1 cellular context compared by ENCODE assay signal in the genomic region with DNA sequence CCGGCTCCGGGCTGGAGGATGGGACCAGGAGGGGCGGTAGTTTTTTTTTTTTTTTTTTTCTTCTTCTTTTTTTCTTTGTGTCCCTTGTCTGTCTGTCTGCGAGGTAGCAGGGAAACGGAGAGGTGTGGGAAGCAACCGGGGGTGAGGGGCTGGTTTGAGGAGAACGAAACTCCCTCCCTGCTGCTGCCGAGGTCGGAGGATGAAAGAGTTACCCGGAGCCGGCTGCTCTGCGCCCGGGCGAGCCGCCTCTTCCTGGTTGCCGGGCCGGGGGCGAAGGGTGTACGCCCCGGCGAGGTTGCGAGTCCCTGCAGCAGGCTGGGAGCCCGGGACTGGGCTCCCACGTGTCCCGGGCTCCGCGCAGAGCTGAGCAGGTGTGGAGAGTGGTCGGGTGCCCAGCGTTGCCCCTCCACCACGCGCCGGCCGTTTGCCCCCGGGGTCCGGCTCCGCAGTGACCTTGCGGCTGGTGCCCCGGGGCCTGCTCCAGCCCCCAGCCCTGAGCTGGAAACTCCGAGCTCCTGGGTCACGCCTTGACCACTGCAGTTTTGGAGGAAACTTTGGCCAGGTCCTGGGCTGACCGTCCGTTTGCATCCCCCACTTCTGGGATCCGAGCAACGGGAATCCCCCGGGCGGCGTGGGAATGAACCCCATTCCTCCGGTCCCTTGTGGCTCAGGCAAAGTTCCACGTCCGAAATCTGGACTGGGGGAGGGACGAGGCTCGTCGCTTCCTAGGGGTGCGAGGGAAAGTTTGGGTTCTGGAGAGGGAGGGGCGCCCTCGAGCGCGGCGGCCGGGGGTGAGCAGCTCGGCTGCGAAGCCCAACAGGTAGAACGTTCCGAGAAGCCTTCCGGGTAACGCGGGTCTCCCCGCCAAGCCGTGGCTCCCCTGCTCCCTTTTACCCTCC.
TF ChIP-seq lines count a peak whose summit lies in the region.

No MANE protein-coding gene starts in this region.

TF ChIP-seq in K562, 482 proteins besides CTCF, POLR2A, EP300 and RAD21 (continued from another document and continues in another):
- TF ChIP-seq, protein P1, sequence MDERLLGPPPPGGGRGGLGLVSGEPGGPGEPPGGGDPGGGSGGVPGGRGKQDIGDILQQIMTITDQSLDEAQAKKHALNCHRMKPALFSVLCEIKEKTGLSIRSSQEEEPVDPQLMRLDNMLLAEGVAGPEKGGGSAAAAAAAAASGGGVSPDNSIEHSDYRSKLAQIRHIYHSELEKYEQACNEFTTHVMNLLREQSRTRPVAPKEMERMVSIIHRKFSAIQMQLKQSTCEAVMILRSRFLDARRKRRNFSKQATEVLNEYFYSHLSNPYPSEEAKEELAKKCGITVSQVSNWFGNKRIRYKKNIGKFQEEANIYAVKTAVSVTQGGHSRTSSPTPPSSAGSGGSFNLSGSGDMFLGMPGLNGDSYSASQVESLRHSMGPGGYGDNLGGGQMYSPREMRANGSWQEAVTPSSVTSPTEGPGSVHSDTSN (CRISPR knock-in tag; IDR thresholded peaks at IDR 0.05; ENCODE audit: low read depth): no peak
- TF ChIP-seq, protein P1 (tag; conservative IDR thresholded peaks at IDR 0.05; ENCODE audit: low read depth): no peak
- TF ChIP-seq NONO (IDR thresholded peaks at IDR 0.05; ENCODE audit: low read depth in 2 of 2, low read length in 1 of 2) (0 out of 4 replicates have a peak, but pooled peaks of 1 of the 2 experiments have one; percentile 22), ZSCAN29 (IDR thresholded peaks at IDR 0.05) (no peak), FOXK2 (conservative IDR thresholded peaks at IDR 0.05 in 1 of 2, IDR thresholded peaks at IDR 0.05 in 1 of 2; ENCODE audit: low read depth in 2 of 2) (no peak), ARHGAP35 (IDR thresholded peaks at IDR 0.05; ENCODE audit: partially characterized antibody) (no peak), EP400 (IDR thresholded peaks at IDR 0.05) (0 out of 2 replicates have a peak, but pooled peaks have one; percentile 36), ZBED1 (IDR thresholded peaks at IDR 0.05) (no peak), ZZZ3 (IDR thresholded peaks at IDR 0.05) (no peak), GATA2 (CRISPR knock-in tag; IDR thresholded peaks at IDR 0.05) (no peak), MYC (IDR thresholded peaks at IDR 0.05; ENCODE audit: low read depth, low read length) (no peak), MYC (CRISPR knock-in tag; IDR thresholded peaks at IDR 0.05; ENCODE audit: borderline replicate concordance, low read depth) (no peak), KAT7 (CRISPR knock-in tag; IDR thresholded peaks at IDR 0.05; ENCODE audit: borderline replicate concordance) (peak; percentile 80; the same call in 1 of the 2 replicates), ZNF239 (CRISPR knock-in tag; IDR thresholded peaks at IDR 0.05) (no peak), SUPT5H (IDR thresholded peaks at IDR 0.05) (no peak; the same call in 1 of the 2 replicates), PRPF4 (IDR thresholded peaks at IDR 0.05; ENCODE audit: insufficient read depth, low read depth, low read length, poor library complexity, severe bottlenecking) (no peak), POLR2AphosphoS5 (IDR thresholded peaks at IDR 0.05; ENCODE audit: control insufficient read depth, insufficient read depth, low read depth, low read length) (no peak), PURB (CRISPR knock-in tag; IDR thresholded peaks at IDR 0.05; ENCODE audit: low read depth) (no peak), TCF3 (CRISPR knock-in tag; IDR thresholded peaks at IDR 0.05) (no peak), FOXP1 (CRISPR knock-in tag; IDR thresholded peaks at IDR 0.05) (no peak), MTA3 (IDR thresholded peaks at IDR 0.05; ENCODE audit: borderline replicate concordance) (no peak), RFX1 (IDR thresholded peaks at IDR 0.05) (no peak), BCL6 (CRISPR knock-in tag; IDR thresholded peaks at IDR 0.05) (no peak), MECOM (CRISPR knock-in tag; IDR thresholded peaks at IDR 0.05) (no peak), CCNT2 (IDR thresholded peaks at IDR 0.05; ENCODE audit: borderline replicate concordance, extremely low read depth, insufficient read length, low read depth, low read length) (peak; percentile 80), ZNF311 (CRISPR knock-in tag; IDR thresholded peaks at IDR 0.05) (no peak), CBX3 (IDR thresholded peaks at IDR 0.05; ENCODE audit: borderline replicate concordance in 1 of 2, low read length in 2 of 2) (no peak), PHF21A (IDR thresholded peaks at IDR 0.05; ENCODE audit: borderline replicate concordance, low read depth) (no peak), POLR3G (IDR thresholded peaks at IDR 0.05; ENCODE audit: extremely low read depth, insufficient read length, insufficient replicate concordance) (no peak), ZNF79 (CRISPR knock-in tag; IDR thresholded peaks at IDR 0.05; ENCODE audit: low read depth) (no peak), TAL1 (IDR thresholded peaks at IDR 0.05) (no peak), ZNF77 (CRISPR knock-in tag; IDR thresholded peaks at IDR 0.05) (no peak)
- TF ChIP-seq, protein P2, sequence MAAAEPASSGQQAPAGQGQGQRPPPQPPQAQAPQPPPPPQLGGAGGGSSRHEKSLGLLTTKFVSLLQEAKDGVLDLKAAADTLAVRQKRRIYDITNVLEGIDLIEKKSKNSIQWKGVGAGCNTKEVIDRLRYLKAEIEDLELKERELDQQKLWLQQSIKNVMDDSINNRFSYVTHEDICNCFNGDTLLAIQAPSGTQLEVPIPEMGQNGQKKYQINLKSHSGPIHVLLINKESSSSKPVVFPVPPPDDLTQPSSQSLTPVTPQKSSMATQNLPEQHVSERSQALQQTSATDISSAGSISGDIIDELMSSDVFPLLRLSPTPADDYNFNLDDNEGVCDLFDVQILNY (CRISPR knock-in tag; IDR thresholded peaks at IDR 0.05): no peak
- TF ChIP-seq, protein P3, sequence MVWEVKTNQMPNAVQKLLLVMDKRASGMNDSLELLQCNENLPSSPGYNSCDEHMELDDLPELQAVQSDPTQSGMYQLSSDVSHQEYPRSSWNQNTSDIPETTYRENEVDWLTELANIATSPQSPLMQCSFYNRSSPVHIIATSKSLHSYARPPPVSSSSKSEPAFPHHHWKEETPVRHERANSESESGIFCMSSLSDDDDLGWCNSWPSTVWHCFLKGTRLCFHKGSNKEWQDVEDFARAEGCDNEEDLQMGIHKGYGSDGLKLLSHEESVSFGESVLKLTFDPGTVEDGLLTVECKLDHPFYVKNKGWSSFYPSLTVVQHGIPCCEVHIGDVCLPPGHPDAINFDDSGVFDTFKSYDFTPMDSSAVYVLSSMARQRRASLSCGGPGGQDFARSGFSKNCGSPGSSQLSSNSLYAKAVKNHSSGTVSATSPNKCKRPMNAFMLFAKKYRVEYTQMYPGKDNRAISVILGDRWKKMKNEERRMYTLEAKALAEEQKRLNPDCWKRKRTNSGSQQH (CRISPR knock-in tag; IDR thresholded peaks at IDR 0.05): 0 out of 2 replicates have a peak, but pooled peaks have one; percentile 14
- TF ChIP-seq, protein P4, sequence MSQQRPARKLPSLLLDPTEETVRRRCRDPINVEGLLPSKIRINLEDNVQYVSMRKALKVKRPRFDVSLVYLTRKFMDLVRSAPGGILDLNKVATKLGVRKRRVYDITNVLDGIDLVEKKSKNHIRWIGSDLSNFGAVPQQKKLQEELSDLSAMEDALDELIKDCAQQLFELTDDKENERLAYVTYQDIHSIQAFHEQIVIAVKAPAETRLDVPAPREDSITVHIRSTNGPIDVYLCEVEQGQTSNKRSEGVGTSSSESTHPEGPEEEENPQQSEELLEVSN (IDR thresholded peaks at IDR 0.05; ENCODE audit: borderline replicate concordance in 1 of 2, extremely low read depth in 1 of 2, insufficient read depth in 1 of 2, insufficient read length in 1 of 2, low read depth in 1 of 2, low read length in 1 of 2, poor library complexity in 1 of 2, severe bottlenecking in 1 of 2): peak; percentile 32 to 57
- TF ChIP-seq, protein P5, sequence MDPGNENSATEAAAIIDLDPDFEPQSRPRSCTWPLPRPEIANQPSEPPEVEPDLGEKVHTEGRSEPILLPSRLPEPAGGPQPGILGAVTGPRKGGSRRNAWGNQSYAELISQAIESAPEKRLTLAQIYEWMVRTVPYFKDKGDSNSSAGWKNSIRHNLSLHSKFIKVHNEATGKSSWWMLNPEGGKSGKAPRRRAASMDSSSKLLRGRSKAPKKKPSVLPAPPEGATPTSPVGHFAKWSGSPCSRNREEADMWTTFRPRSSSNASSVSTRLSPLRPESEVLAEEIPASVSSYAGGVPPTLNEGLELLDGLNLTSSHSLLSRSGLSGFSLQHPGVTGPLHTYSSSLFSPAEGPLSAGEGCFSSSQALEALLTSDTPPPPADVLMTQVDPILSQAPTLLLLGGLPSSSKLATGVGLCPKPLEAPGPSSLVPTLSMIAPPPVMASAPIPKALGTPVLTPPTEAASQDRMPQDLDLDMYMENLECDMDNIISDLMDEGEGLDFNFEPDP (CRISPR knock-in tag; IDR thresholded peaks at IDR 0.05): no peak
- TF ChIP-seq, protein P6, sequence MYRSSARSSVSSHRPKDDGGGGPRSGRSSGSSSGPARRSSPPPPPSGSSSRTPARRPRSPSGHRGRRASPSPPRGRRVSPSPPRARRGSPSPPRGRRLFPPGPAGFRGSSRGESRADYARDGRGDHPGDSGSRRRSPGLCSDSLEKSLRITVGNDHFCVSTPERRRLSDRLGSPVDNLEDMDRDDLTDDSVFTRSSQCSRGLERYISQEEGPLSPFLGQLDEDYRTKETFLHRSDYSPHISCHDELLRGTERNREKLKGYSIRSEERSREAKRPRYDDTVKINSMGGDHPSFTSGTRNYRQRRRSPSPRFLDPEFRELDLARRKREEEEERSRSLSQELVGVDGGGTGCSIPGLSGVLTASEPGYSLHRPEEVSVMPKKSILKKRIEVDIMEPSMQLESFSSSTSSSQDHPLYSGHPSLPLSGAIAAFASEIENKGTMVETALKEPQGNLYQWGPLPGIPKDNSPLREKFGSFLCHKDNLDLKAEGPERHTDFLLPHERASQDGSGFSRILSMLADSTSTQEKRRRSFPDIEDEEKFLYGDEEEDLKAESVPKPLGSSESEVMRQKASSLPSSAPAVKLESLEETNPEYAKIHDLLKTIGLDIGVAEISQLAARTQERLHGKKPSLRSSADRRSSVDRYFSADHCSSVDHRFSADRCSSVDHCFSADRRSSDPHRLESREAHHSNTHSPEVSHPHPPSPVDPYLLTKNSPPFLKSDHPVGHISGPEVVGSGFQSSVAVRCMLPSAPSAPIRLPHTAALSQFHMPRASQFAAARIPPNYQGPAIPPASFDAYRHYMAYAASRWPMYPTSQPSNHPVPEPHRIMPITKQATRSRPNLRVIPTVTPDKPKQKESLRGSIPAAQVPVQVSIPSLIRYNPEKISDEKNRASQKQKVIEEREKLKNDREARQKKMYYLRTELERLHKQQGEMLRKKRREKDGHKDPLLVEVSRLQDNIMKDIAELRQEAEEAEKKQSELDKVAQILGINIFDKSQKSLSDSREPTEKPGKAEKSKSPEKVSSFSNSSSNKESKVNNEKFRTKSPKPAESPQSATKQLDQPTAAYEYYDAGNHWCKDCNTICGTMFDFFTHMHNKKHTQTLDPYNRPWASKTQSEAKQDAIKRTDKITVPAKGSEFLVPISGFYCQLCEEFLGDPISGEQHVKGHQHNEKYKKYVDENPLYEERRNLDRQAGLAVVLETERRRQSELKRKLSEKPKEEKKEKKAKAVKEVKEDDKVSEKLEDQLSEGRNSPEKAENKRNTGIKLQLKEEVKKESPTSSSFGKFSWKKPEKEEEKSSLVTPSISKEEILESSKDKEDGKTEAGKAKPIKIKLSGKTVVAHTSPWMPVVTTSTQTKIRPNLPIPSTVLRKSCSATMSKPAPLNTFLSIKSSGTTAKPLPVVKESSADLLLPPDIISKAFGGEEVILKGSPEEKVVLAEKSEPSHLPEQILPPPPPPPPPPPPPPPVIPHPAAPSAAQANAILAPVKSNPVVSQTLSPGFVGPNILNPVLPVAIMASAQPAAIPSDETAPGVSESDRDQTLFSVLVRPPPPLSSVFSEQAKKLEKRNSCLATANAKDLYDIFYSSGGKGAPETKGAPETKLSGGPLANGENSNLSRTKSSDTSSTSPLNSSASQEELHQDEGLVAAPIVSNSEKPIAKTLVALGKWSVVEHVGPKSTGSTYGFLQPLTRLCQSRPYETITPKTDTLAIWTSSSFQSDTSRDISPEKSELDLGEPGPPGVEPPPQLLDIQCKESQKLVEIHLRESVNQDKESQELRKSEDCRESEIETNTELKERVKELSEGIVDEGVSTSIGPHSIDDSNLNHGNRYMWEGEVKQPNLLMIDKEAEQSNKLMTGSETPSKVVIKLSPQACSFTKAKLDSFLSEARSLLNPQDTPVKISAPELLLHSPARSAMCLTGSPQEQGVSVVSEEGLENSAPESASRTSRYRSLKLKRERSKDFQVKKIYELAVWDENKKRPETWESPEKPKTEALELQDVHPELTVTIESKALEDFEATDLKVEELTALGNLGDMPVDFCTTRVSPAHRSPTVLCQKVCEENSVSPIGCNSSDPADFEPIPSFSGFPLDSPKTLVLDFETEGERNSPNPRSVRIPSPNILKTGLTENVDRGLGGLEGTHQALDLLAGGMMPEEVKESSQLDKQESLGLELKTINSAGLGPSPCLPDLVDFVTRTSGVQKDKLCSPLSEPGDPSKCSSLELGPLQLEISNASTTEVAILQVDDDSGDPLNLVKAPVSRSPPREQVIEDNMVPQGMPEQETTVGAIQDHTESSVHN (IDR thresholded peaks at IDR 0.05; ENCODE audit: borderline replicate concordance in 1 of 2, low read depth in 1 of 2): no peak
- TF ChIP-seq, protein P7, sequence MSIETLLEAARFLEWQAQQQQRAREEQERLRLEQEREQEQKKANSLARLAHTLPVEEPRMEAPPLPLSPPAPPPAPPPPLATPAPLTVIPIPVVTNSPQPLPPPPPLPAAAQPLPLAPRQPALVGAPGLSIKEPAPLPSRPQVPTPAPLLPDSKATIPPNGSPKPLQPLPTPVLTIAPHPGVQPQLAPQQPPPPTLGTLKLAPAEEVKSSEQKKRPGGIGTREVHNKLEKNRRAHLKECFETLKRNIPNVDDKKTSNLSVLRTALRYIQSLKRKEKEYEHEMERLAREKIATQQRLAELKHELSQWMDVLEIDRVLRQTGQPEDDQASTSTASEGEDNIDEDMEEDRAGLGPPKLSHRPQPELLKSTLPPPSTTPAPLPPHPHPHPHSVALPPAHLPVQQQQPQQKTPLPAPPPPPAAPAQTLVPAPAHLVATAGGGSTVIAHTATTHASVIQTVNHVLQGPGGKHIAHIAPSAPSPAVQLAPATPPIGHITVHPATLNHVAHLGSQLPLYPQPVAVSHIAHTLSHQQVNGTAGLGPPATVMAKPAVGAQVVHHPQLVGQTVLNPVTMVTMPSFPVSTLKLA (conservative IDR thresholded peaks at IDR 0.05): peak; percentile 17 to 33; a peak in 1 of 4 replicates
